In genomic region chr16:15966420-15967222, GRCh38 we compare ENCODE assay signal across 9 cellular contexts. TPM values are rescaled to one million over a fixed set of nuclear protein-coding genes. Genes with fewer than 3 reads are reported as not detected.
DNase-seq lines count a peak whose midpoint lies in the region; FAIRE-seq and TF ChIP-seq lines count a peak whose summit lies in the region.
"Had no signal": no experiment of that assay in that cellular context is flagged by ENCODE, and none has a peak within 500 bp of the region (broad histone marks: within the 10 kb centered on the region; RNA-seq: fewer than 3 reads in every experiment).

No MANE protein-coding gene starts in this region.

- H3K9me2 ChIP-seq in GM23248 (ENCODE audit: insufficient read depth), result no peaks in the 10 kb centered on the region

- H3K4me2 ChIP-seq in GM23248 (ENCODE audit: unreplicated experiment) (peak overlapping the region; percentile 15), endothelial cell of umbilical vein (ENCODE audit: insufficient read depth, low read length) (no peak overlapping the region)

- H3K9me3 ChIP-seq in GM23248 (ENCODE audit: low read depth), result no peaks in the 10 kb centered on the region
- no peaks in the 10 kb centered on the region for H3K9me3 ChIP-seq in endothelial cell of umbilical vein (replicated peaks; ENCODE audit: control insufficient read depth, insufficient read depth, low read length)

- dilution Hi-C loops in endothelial cell of umbilical vein (cut with MboI; ENCODE audit: extremely low pct_ligation_motif_present, low sequenced_read_pairs), result no loop called here

- no peaks in the 10 kb centered on the region for H3K9me1 ChIP-seq in endothelial cell of umbilical vein (replicated peaks; ENCODE audit: control insufficient read depth, extremely low read depth, insufficient read depth, low read length)

- H3K4me3 ChIP-seq in GM23248 (no peak overlapping the region), endothelial cell of umbilical vein (replicated peaks in 1 of 3; ENCODE audit: insufficient read depth in 1 of 3, low read depth in 1 of 3, low read length in 3 of 3) (no peak overlapping the region)

- H3K79me2 ChIP-seq in GM23248 (ENCODE audit: insufficient read depth), result peaks cover 100% of the 10 kb centered on the region
- peaks cover 97% of the 10 kb centered on the region for H3K79me2 ChIP-seq in endothelial cell of umbilical vein (ENCODE audit: control insufficient read depth, insufficient read depth, low read length)

- 42% methylated on average over 8 of the region's 8 CpGs for WGBS in GM23248 (ENCODE audit: low coverage in 1 of 2, low lambda C conversion rate in 2 of 2, missing lambda C conversion rate in 2 of 2), 2 experiments

- no peak for TF ChIP-seq CTCF in endothelial cell of umbilical vein (IDR thresholded peaks at IDR 0.05; ENCODE audit: extremely low read depth in 1 of 2, insufficient read depth in 1 of 2, low read depth in 1 of 2, low read length in 2 of 2)

- peaks cover 27% of the 10 kb centered on the region for H3F3A ChIP-seq in GM23248 (ENCODE audit: insufficient read depth)

- H3K27ac ChIP-seq in GM23248, result peak overlapping the region; percentile 62
- no peak overlapping the region for H3K27ac ChIP-seq in endothelial cell of umbilical vein (ENCODE audit: insufficient read depth, low read depth, low read length)

- no peak for TF ChIP-seq POLR2A in endothelial cell of umbilical vein (IDR thresholded peaks at IDR 0.05; ENCODE audit: low read depth, low read length)

- intact Hi-C loops in endothelial cell of umbilical vein (cut with micrococcal nuclease), result no loop called here

- in situ Hi-C loops in GM23248 (cut with MboI), result no loop called here

- H3K9ac ChIP-seq in GM23248 (peak overlapping the region; percentile 34), endothelial cell of umbilical vein (replicated peaks; ENCODE audit: extremely low read depth, insufficient read depth, low read length) (no peak overlapping the region)

- BruUV-seq in endothelial cell of umbilical vein (replicated peaks; lab: Mats Ljungman, UMichigan), result no TSS peak

- H3K4me1 ChIP-seq in GM23248 (ENCODE audit: insufficient read depth) (peaks cover 13% of the 10 kb centered on the region), endothelial cell of umbilical vein (ENCODE audit: control insufficient read depth, extremely low read depth, insufficient read depth, low read length) (peaks cover 37% of the 10 kb centered on the region)

- peak; percentile 91 for DNase-seq in GM23248
- peak; percentile 64 for DNase-seq in NCI-H460 (ENCODE audit: extremely low read depth, low read depth)
- DNase-seq in endothelial cell of umbilical vein (ENCODE audit: low read depth, low spot score), result peak; percentile 37
- peak; percentile 80 for DNase-seq in renal cortical epithelial cell (ENCODE audit: low read depth)
- DNase-seq in NCI-H82 treated with DMSO at 0.1 percent for 48 hours (lab: John Stamatoyannopoulos, UW; ENCODE audit: unreplicated experiment), result no peak
- DNase-seq in NCI-H2081 (lab: John Stamatoyannopoulos, UW), result no peak
- DNase-seq in frontal cortex (ENCODE audit: low spot score in 2 of 2), result no peak
- DNase-seq: caudate nucleus, NCI-H1436 treated with DMSO at 0.1 percent for 48 hours had no signal

- POLR2A ChIA-PET in endothelial cell of umbilical vein (lab: Charles Lee), result interaction anchor here (0.7 to 0.9 kb wide), 2 partner anchors 69 to 79 kb away, joined by 3 read pairs; partner anchors contain the start of gene CEP20

- 0 out of 2 replicates have a peak, but pooled peaks cover 6% of the 10 kb centered on the region for H4K20me1 ChIP-seq in GM23248 (ENCODE audit: insufficient read depth)
- peaks cover 2% of the 10 kb centered on the region for H4K20me1 ChIP-seq in endothelial cell of umbilical vein (replicated peaks; ENCODE audit: control insufficient read depth, extremely low read depth, insufficient read depth, low read length)

- CTCF ChIA-PET in endothelial cell of umbilical vein (lab: Charles Lee), result interaction anchor here (0.6 to 1.7 kb wide), 7 partner anchors 8 to 92 kb away, joined by 3 to 10 read pairs (median 5); partner anchors contain the start of gene CEP20

- FAIRE-seq in endothelial cell of umbilical vein (lab: Jason Lieb, UNC), result peak; percentile 77
- FAIRE-seq in frontal cortex (lab: Jason Lieb, UNC), result no peak

- H3K36me3 ChIP-seq in GM23248 (ENCODE audit: low read depth), result no peaks in the 10 kb centered on the region
- H3K36me3 ChIP-seq in endothelial cell of umbilical vein (ENCODE audit: control insufficient read depth in 2 of 2, extremely low read depth in 1 of 2, insufficient read depth in 2 of 2, low read length in 2 of 2), result no peaks in the 10 kb centered on the region

- H3K27me3 ChIP-seq in GM23248 (replicated peaks; ENCODE audit: insufficient read depth), result no peaks in the 10 kb centered on the region
- no peaks in the 10 kb centered on the region for H3K27me3 ChIP-seq in endothelial cell of umbilical vein (ENCODE audit: control insufficient read depth in 2 of 2, insufficient read depth in 2 of 2, low read length in 2 of 2)

- H2AFZ ChIP-seq in GM23248 (no peak overlapping the region), endothelial cell of umbilical vein (ENCODE audit: low read depth, low read length) (no peak overlapping the region)

TF ChIP-seq in endothelial cell of umbilical vein, 7 proteins besides CTCF, POLR2A, EP300 and RAD21:
- TF ChIP-seq FOS (IDR thresholded peaks at IDR 0.05; ENCODE audit: borderline replicate concordance, insufficient read depth, low read length), result peak; percentile 41
- TF ChIP-seq POLR2AphosphoS5 (IDR thresholded peaks at IDR 0.05; ENCODE audit: insufficient read depth, low read depth, low read length), result no peak

RNA-seq across cellular contexts. Expression of gene ABCC1, which starts 17.2 kb away (rescaled TPM):
- total RNA-seq in GM23248 (2014; rRNA removed; shearing (Covaris generic)), result 25.5 and 28.6 TPM in 2 replicates
- polyA plus RNA-seq in GM23248 (2016; fragmentation: Nextera tagmentation; extraction: Ambion mirVana) (16.2 and 16.5 TPM in 2 replicates), endothelial cell of umbilical vein (46.1 and 53.8 TPM in 2 replicates)
- total RNA-seq in NCI-H460 (2014; rRNA removed; shearing (Covaris generic)), result 25.8 and 27.7 TPM in 2 replicates
- polyA plus RNA-seq in NCI-H460 (2014; cell fraction: nucleus; rRNA removed), result 29.9 and 30.0 TPM in 2 replicates
- total RNA-seq in endothelial cell of umbilical vein (71.4 and 89.2 TPM in 2 replicates), renal cortical epithelial cell (20.5 and 96.8 TPM in 2 replicates), frontal cortex (8.2 TPM)
- 36.6 and 39.1 TPM in 2 replicates for polyA plus RNA-seq in endothelial cell of umbilical vein (2011; cell fraction: cytosol; rRNA removed)
- 116 and 138 TPM in 2 replicates for polyA plus RNA-seq in endothelial cell of umbilical vein (2011; cell fraction: nucleus; rRNA removed)
- 62.5 and 78.6 TPM in 2 replicates for polyA plus RNA-seq in endothelial cell of umbilical vein (2012)
- 184 and 195 TPM in 2 replicates for polyA minus RNA-seq in endothelial cell of umbilical vein
- polyA minus RNA-seq in endothelial cell of umbilical vein (2011; cell fraction: cytosol; rRNA and poly(A)+ RNA removed), result 23.8 TPM
- polyA minus RNA-seq in endothelial cell of umbilical vein (2011; cell fraction: nucleus; rRNA and poly(A)+ RNA removed), result 124 and 158 TPM in 2 replicates

Comparison
In these comparisons a context has a peak if more than half of its experiments do, and no peak if none do; other contexts are left out.
1. DNase-seq: peak in GM23248 (single experiment), NCI-H460 (single experiment), endothelial cell of umbilical vein (single experiment) and renal cortical epithelial cell (single experiment); none in NCI-H82 treated with DMSO at 0.1 percent for 48 hours (single experiment), NCI-H2081 (0 of 2) and frontal cortex (0 of 2).